22 cellular contexts compared by ENCODE assay signal in genomic region chr18:58846325-58846724, GRCh38.
"Had no signal": no experiment of that assay in that cellular context is flagged by ENCODE, and none has a peak within 500 bp of the region (broad histone marks: within the 10 kb centered on the region; RNA-seq: fewer than 3 reads in every experiment).

No MANE protein-coding gene starts in this region.

- H3K4me3 ChIP-seq: heart right ventricle, mucosa of descending colon, smooth muscle cell, thoracic aorta, upper lobe of left lung had no signal

- H3K9me3 ChIP-seq: heart right ventricle, mucosa of descending colon, thoracic aorta, upper lobe of left lung had no signal

- H3K36me3 Mint-ChIP-seq: activated naive CD8-positive, alpha-beta T cell treated with anti-CD3 and anti-CD28 coated beads, Interleukin-2, amount 10 ng/mL, durations not matched to agents 7 days and 5 days had no signal

- H3K9me3 Mint-ChIP-seq: activated CD4-positive, alpha-beta memory T cell treated with anti-CD3 and anti-CD28 coated beads, Interleukin-2, amount 10 ng/mL, durations not matched to agents 7 days and 5 days; activated CD4-positive, alpha-beta T cell treated with anti-CD3 and anti-CD28 coated beads, Interleukin-2, amount 10 ng/mL, durations not matched to agents 24 days and 14 days; activated naive CD4-positive, alpha-beta T cell treated with anti-CD3 and anti-CD28 coated beads for 36 hours; activated naive CD8-positive, alpha-beta T cell treated with anti-CD3 and anti-CD28 coated beads, Interleukin-2, amount 10 ng/mL, durations not matched to agents 7 days and 5 days had no signal

- H3K36me3 ChIP-seq: heart right ventricle, thoracic aorta, upper lobe of left lung had no signal

- H3K4me1 Mint-ChIP-seq: activated CD4-positive, alpha-beta memory T cell treated with anti-CD3 and anti-CD28 coated beads, Interleukin-2, amount 10 ng/mL, durations not matched to agents 7 days and 5 days; activated CD4-positive, alpha-beta T cell treated with anti-CD3 and anti-CD28 coated beads, Interleukin-2, amount 10 ng/mL, durations not matched to agents 24 days and 14 days; activated naive CD8-positive, alpha-beta T cell treated with anti-CD3 and anti-CD28 coated beads, Interleukin-2, amount 10 ng/mL, durations not matched to agents 7 days and 5 days had no signal

- H3K27me3 ChIP-seq: upper lobe of left lung had no signal

- H3K4me3 Mint-ChIP-seq: activated CD4-positive, alpha-beta memory T cell treated with anti-CD3 and anti-CD28 coated beads, Interleukin-2, amount 10 ng/mL, durations not matched to agents 7 days and 5 days; activated CD4-positive, alpha-beta T cell treated with anti-CD3 and anti-CD28 coated beads, Interleukin-2, amount 10 ng/mL, durations not matched to agents 24 days and 14 days; activated naive CD4-positive, alpha-beta T cell treated with anti-CD3 and anti-CD28 coated beads for 36 hours; activated naive CD8-positive, alpha-beta T cell treated with anti-CD3 and anti-CD28 coated beads, Interleukin-2, amount 10 ng/mL, durations not matched to agents 7 days and 5 days; activated T-cell treated with anti-CD3 and anti-CD28 coated beads, Interleukin-2, amount 50 U/mL, for 72 hours had no signal

- H3K27ac ChIP-seq: epithelial cell of prostate, thoracic aorta, upper lobe of left lung had no signal

- DNase-seq: activated CD4-positive, alpha-beta memory T cell treated with anti-CD3 and anti-CD28 coated beads, Interleukin-2, amount 10 ng/mL, durations not matched to agents 7 days and 5 days; activated CD4-positive, alpha-beta T cell treated with anti-CD3 and anti-CD28 coated beads, Interleukin-2, amount 10 ng/mL, durations not matched to agents 24 days and 14 days; activated effector memory CD4-positive, alpha-beta T cell treated with Interleukin-2 at 50 U/mL for 16 hours; activated naive CD4-positive, alpha-beta T cell treated with anti-CD3 and anti-CD28 coated beads for 36 hours; activated naive CD8-positive, alpha-beta T cell treated with anti-CD3 and anti-CD28 coated beads, Interleukin-2, amount 10 ng/mL, durations not matched to agents 7 days and 5 days; activated T-cell treated with anti-CD3 and anti-CD28 coated beads, Interleukin-2, amount 50 U/mL, for 72 hours; amniotic stem cell; cortex of kidney; heart right ventricle; mesenchymal stem cell; mucosa of descending colon; posterior cingulate gyrus; stimulated activated CD4-positive, alpha-beta T cell treated with anti-CD3 and anti-CD28 coated beads, Interleukin-2, amount 100 ng/mL, for 48 hours; stimulated activated CD8-positive, alpha-beta memory T cell treated with anti-CD3 and anti-CD28 coated beads, Interleukin-4, amount 100 ng/mL, for 48 hours; stimulated activated naive CD4-positive, alpha-beta T cell; T1000; upper lobe of left lung had no signal

- H3K27ac Mint-ChIP-seq: activated CD4-positive, alpha-beta memory T cell treated with anti-CD3 and anti-CD28 coated beads, Interleukin-2, amount 10 ng/mL, durations not matched to agents 7 days and 5 days; activated CD4-positive, alpha-beta T cell treated with anti-CD3 and anti-CD28 coated beads, Interleukin-2, amount 10 ng/mL, durations not matched to agents 24 days and 14 days; activated naive CD4-positive, alpha-beta T cell treated with anti-CD3 and anti-CD28 coated beads for 36 hours; activated naive CD8-positive, alpha-beta T cell treated with anti-CD3 and anti-CD28 coated beads, Interleukin-2, amount 10 ng/mL, durations not matched to agents 7 days and 5 days; activated T-cell treated with anti-CD3 and anti-CD28 coated beads, Interleukin-2, amount 50 U/mL, for 72 hours had no signal

- ATAC-seq: activated CD4-positive, CD25-positive, alpha-beta regulatory T cell treated with anti-CD3 and anti-CD28 coated beads, Interleukin-2, amount 50 U/mL, for 24 hours; activated T-cell treated with anti-CD3 and anti-CD28 coated beads, Interleukin-2, amount 50 U/mL, for 72 hours; sciatic nerve had no signal
